In genomic region chr6:30489081-30490030, GRCh38 we compare ENCODE assay signal across 8 cellular contexts.
A peak's percentile ranks its signal among the peaks of the same experiment; 100 is the strongest.
DNase-seq lines count a peak whose midpoint lies in the region; ATAC-seq and TF ChIP-seq lines count a peak whose summit lies in the region.

TSS of gene HLA-E (plus strand) at chr6:30489509. CDS start at chr6:30489532, 23 bp downstream.

- TF ChIP-seq CTCF in astrocyte of the spinal cord (IDR thresholded peaks at IDR 0.05; ENCODE audit: low read depth, low read length) (no peak), retinal pigment epithelial cell (conservative IDR thresholded peaks at IDR 0.05; ENCODE audit: low read depth, low read length) (no peak)

- ATAC-seq in HG02870 (IDR thresholded peaks at IDR 0.05; ENCODE audit: unreplicated experiment): peak; percentile 84

- in situ Hi-C loops in astrocyte of the spinal cord (cut with HindIII; ENCODE audit: low sequenced_read_pairs): no loop called here

- TF ChIP-seq POLR2A in GM15510 (IDR thresholded peaks at IDR 0.05; ENCODE audit: borderline replicate concordance, extremely low read depth, insufficient read length): peak; percentile 99

- DNase-seq in NCI-H187 treated with DMSO at 0.1 percent for 48 hours (lab: John Stamatoyannopoulos, UW) (peak; percentile 13), T1000 (lab: John Stamatoyannopoulos, UW) (peak; percentile 86), astrocyte of the spinal cord (ENCODE audit: low read depth, low spot score) (peak; percentile 99), hypothalamus (lab: John Stamatoyannopoulos, UW) (peak in 49 of 51 donors; percentile 12 to 89 (median 72)), retinal pigment epithelial cell (ENCODE audit: low read depth) (peak; percentile 98), cortex of kidney (lab: John Stamatoyannopoulos, UW) (no peak)

- peak within 1 kb of the TSS; percentile 92 for H3K4me3 ChIP-seq in astrocyte of the spinal cord (ENCODE audit: low read depth, low read length)
- peak within 1 kb of the TSS; percentile 85 for H3K4me3 ChIP-seq in retinal pigment epithelial cell (ENCODE audit: low read length)
